1 cellular context compared by ENCODE assay signal in the genomic region with DNA sequence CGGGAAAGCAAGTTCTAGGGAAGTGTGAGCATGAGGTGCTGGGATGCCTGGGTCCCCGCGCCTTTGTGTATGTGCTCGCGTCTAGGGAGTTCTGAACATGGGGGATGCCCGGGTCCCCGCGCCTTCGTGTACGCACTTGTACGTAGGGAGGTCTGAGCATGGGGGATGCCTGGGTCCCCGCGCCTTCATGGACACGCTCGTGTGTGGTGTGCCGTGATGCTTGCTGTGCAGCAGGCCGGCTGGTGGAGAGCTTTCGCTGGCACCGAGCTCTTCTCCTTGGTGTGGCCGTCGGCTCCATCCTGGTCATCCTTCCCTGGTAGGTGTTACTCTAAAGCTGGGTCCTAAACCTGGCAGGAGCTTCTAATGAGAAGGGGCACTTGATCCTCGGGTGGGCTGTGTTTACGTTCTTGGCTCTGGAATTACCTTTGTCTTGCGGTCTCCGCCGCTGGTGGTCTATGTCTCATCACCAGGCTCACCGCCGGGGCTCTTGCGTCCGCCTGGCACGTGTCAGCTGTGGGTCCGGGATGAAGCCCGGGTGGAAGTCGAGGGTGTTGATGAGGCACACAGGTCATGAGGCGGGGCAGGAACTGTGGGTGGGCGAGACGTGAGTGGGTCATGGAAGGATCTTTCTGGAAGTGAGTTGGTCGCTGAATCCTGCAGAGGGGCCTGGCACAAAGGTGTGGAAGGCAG.
TF ChIP-seq lines count a peak whose summit lies in the region.

No MANE protein-coding gene starts in this region.

TF ChIP-seq in GM23338, 12 proteins besides CTCF, POLR2A, EP300 and RAD21:
- TF ChIP-seq CREB1 (CRISPR knock-in tag; IDR thresholded peaks at IDR 0.05; ENCODE audit: low read depth) (no peak), POLR2AphosphoS5 (IDR thresholded peaks at IDR 0.05; ENCODE audit: low read depth) (no peak), ETS1 (IDR thresholded peaks at IDR 0.05) (no peak), ZNF114 (CRISPR knock-in tag; IDR thresholded peaks at IDR 0.05) (no peak), ZNF462 (CRISPR knock-in tag; IDR thresholded peaks at IDR 0.05) (no peak), STAT1 (IDR thresholded peaks at IDR 0.05; ENCODE audit: unreplicated experiment) (no peak), JUNB (IDR thresholded peaks at IDR 0.05; ENCODE audit: unreplicated experiment) (no peak), EZH2 (IDR thresholded peaks at IDR 0.05; ENCODE audit: low read depth, unreplicated experiment) (no peak)
- TF ChIP-seq, protein P1, sequence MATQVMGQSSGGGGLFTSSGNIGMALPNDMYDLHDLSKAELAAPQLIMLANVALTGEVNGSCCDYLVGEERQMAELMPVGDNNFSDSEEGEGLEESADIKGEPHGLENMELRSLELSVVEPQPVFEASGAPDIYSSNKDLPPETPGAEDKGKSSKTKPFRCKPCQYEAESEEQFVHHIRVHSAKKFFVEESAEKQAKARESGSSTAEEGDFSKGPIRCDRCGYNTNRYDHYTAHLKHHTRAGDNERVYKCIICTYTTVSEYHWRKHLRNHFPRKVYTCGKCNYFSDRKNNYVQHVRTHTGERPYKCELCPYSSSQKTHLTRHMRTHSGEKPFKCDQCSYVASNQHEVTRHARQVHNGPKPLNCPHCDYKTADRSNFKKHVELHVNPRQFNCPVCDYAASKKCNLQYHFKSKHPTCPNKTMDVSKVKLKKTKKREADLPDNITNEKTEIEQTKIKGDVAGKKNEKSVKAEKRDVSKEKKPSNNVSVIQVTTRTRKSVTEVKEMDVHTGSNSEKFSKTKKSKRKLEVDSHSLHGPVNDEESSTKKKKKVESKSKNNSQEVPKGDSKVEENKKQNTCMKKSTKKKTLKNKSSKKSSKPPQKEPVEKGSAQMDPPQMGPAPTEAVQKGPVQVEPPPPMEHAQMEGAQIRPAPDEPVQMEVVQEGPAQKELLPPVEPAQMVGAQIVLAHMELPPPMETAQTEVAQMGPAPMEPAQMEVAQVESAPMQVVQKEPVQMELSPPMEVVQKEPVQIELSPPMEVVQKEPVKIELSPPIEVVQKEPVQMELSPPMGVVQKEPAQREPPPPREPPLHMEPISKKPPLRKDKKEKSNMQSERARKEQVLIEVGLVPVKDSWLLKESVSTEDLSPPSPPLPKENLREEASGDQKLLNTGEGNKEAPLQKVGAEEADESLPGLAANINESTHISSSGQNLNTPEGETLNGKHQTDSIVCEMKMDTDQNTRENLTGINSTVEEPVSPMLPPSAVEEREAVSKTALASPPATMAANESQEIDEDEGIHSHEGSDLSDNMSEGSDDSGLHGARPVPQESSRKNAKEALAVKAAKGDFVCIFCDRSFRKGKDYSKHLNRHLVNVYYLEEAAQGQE (IDR thresholded peaks at IDR 0.05; ENCODE audit: unreplicated experiment), result no peak
